In genomic region chr18:77635441-77635840, GRCh38 we compare ENCODE assay signal across 18 cellular contexts.
DNase-seq lines count a peak whose midpoint lies in the region; ATAC-seq, FAIRE-seq and TF ChIP-seq lines count a peak whose summit lies in the region.
"Had no signal": no experiment of that assay in that cellular context is flagged by ENCODE, and none has a peak within 500 bp of the region (broad histone marks: within the 10 kb centered on the region; RNA-seq: fewer than 3 reads in every experiment).

No MANE protein-coding gene starts in this region.

- no peak for TF ChIP-seq POLR2A in ovary (IDR thresholded peaks at IDR 0.05)

- intact Hi-C loops in Right ventricle myocardium superior (cut with DNase I) (no loop called here), left ventricle myocardium inferior (cut with micrococcal nuclease) (no loop called here), ovary (cut with DNase I) (no loop called here), PC-3 (cut with micrococcal nuclease) (no loop called here)

- DNase-seq in Right ventricle myocardium superior (peak; percentile 60), right atrium auricular region (ENCODE audit: low spot score) (no peak), left ventricle myocardium inferior (peak; percentile 34), ovary (peak in 4 of 5 donors; percentile 36 to 56 (median 56)), RCC 7860 (ENCODE audit: low spot score) (no peak), PC-3 (no peak), DMS114 treated with DMSO at 0.1 percent for 48 hours (lab: John Stamatoyannopoulos, UW; ENCODE audit: unreplicated experiment) (no peak)
- DNase-seq: activated CD4-positive, alpha-beta T cell treated with anti-CD3 and anti-CD28 coated beads for 48 hours; central memory CD4-positive, alpha-beta T cell; NCI-H1105 treated with DMSO at 0.1 percent for 48 hours; SHP77 treated with DMSO at 0.1 percent for 48 hours; stimulated activated naive CD8-positive, alpha-beta T cell treated with anti-CD3 and anti-CD28 coated beads, Interleukin-15, amount 100 ng/mL, for 72 hours; upper lobe of left lung had no signal

- no peak overlapping the region for H2AFZ ChIP-seq in PC-3 (ENCODE audit: low read length)

- no peak for FAIRE-seq in RCC 7860 (lab: Jason Lieb, UNC)
- FAIRE-seq: A204.1, G401.6, H54 had no signal

- no peaks in the 10 kb centered on the region for H4K20me1 ChIP-seq in PC-3 (ENCODE audit: low read length)
- H4K20me1 ChIP-seq: BLaER1 had no signal

- H3K4me3 ChIP-seq in right atrium auricular region (no peak overlapping the region), left ventricle myocardium inferior (no peak overlapping the region), ovary (no peak overlapping the region), PC-3 (ENCODE audit: low read length) (no peak overlapping the region)
- H3K4me3 ChIP-seq: BLaER1, upper lobe of left lung had no signal

- ATAC-seq in Right ventricle myocardium superior (ENCODE audit: poor library complexity), result peak; percentile 85
- no peak for ATAC-seq in HG03039 (IDR thresholded peaks at IDR 0.05; ENCODE audit: unreplicated experiment)
- ATAC-seq in PC-3, result no peak
- ATAC-seq: stimulated activated naive CD8-positive, alpha-beta T cell treated with anti-CD3 and anti-CD28 coated beads, Interleukin-15, amount 100 ng/mL, for 72 hours had no signal

- no peaks in the 10 kb centered on the region for H3K9me3 ChIP-seq in right atrium auricular region
- H3K9me3 ChIP-seq in left ventricle myocardium inferior (replicated peaks), result peaks cover 13% of the 10 kb centered on the region
- H3K9me3 ChIP-seq in ovary, result no peaks in the 10 kb centered on the region
- H3K9me3 ChIP-seq in PC-3 (ENCODE audit: low read length), result no peaks in the 10 kb centered on the region
- H3K9me3 ChIP-seq: BLaER1, upper lobe of left lung had no signal

- H3K36me3 ChIP-seq in right atrium auricular region (no peaks in the 10 kb centered on the region), left ventricle myocardium inferior (no peaks in the 10 kb centered on the region), ovary (no peaks in the 10 kb centered on the region), PC-3 (ENCODE audit: low read depth, low read length) (no peaks in the 10 kb centered on the region)
- H3K36me3 ChIP-seq: BLaER1, upper lobe of left lung had no signal

- H3K4me1 ChIP-seq in right atrium auricular region (peaks cover 0 to 3% of the 10 kb centered on the region in 2 donors), left ventricle myocardium inferior (no peaks in the 10 kb centered on the region), ovary (ENCODE audit: insufficient read depth) (no peaks in the 10 kb centered on the region), PC-3 (ENCODE audit: insufficient read depth, low read length) (no peaks in the 10 kb centered on the region)
- H3K4me1 ChIP-seq: upper lobe of left lung had no signal

- H3K79me2 ChIP-seq in PC-3 (ENCODE audit: low read length), result no peaks in the 10 kb centered on the region

- H3K27ac ChIP-seq in right atrium auricular region (no peak overlapping the region), left ventricle myocardium inferior (replicated peaks) (peak overlapping the region; percentile 36), ovary (no peak overlapping the region), PC-3 (ENCODE audit: low read length) (no peak overlapping the region)
- H3K27ac ChIP-seq: BLaER1, upper lobe of left lung had no signal

- H3K9me2 ChIP-seq in PC-3 (replicated peaks; ENCODE audit: low read length), result no peaks in the 10 kb centered on the region

- H3K27me3 ChIP-seq in right atrium auricular region (no peaks in the 10 kb centered on the region), left ventricle myocardium inferior (ENCODE audit: low read depth) (peaks cover 11% of the 10 kb centered on the region), ovary (no peaks in the 10 kb centered on the region), PC-3 (ENCODE audit: low read length) (0 out of 2 replicates have a peak, but pooled peaks cover 11% of the 10 kb centered on the region)
- H3K27me3 ChIP-seq: BLaER1, upper lobe of left lung had no signal

- POLR2A ChIA-PET in PC-3 (lab: Charles Lee; ENCODE audit: unreplicated experiment), result no interaction called here

- no peaks in the 10 kb centered on the region for H3F3A ChIP-seq in PC-3 (ENCODE audit: low read length, unreplicated experiment)

- CTCF ChIA-PET in PC-3 (lab: Charles Lee), result no interaction called here

- no peak for TF ChIP-seq EP300 in ovary (IDR thresholded peaks at IDR 0.05)

- no peak for TF ChIP-seq CTCF in right atrium auricular region (IDR thresholded peaks at IDR 0.05)
- no peak for TF ChIP-seq CTCF in left ventricle myocardium inferior (IDR thresholded peaks at IDR 0.05; ENCODE audit: borderline replicate concordance)
- no peak for TF ChIP-seq CTCF in ovary (IDR thresholded peaks at IDR 0.05)
- TF ChIP-seq CTCF in PC-3 (conservative IDR thresholded peaks at IDR 0.05; ENCODE audit: low read depth, low read length), result no peak

- WGBS in ovary, 3 donors, result 6 to 21% (median 9%) methylated on average over 10 of the region's 10 CpGs

- no TSS peak for BruUV-seq in PC-3 (replicated peaks; lab: Mats Ljungman, UMichigan)

- no peak overlapping the region for H3K9ac ChIP-seq in PC-3 (ENCODE audit: low read length)
- H3K9ac ChIP-seq: BLaER1 had no signal

- H3K4me2 ChIP-seq in PC-3 (ENCODE audit: low read length), result no peak overlapping the region
- H3K4me2 ChIP-seq: BLaER1 had no signal

Comparison
In these comparisons a context has a peak if more than half of its experiments do, and no peak if none do; other contexts are left out.
1. DNase-seq: peak in Right ventricle myocardium superior (single experiment), left ventricle myocardium inferior (single experiment) and ovary (4 of 5); none in right atrium auricular region (single experiment), RCC 7860 (single experiment), PC-3 (single experiment) and DMS114 treated with DMSO at 0.1 percent for 48 hours (single experiment).